ENCODE assay signal across 17 cellular contexts in genomic region chr11:122398167-122398566, GRCh38.
A peak's percentile ranks its signal among the peaks of the same experiment; 100 is the strongest.
DNase-seq lines count a peak whose midpoint lies in the region; ATAC-seq and TF ChIP-seq lines count a peak whose summit lies in the region.
"Had no signal": no experiment of that assay in that cellular context is flagged by ENCODE, and none has a peak within 500 bp of the region (broad histone marks: within the 10 kb centered on the region; RNA-seq: fewer than 3 reads in every experiment).

No MANE protein-coding gene starts in this region.

- H3K27me3 Mint-ChIP-seq in activated CD4-positive, alpha-beta memory T cell treated with anti-CD3 and anti-CD28 coated beads, Interleukin-2, amount 10 ng/mL, durations not matched to agents 7 days and 5 days, result no peaks in the 10 kb centered on the region
- H3K27me3 Mint-ChIP-seq: CD4-positive, alpha-beta T cell had no signal

- CTCF ChIA-PET in activated CD4-positive, alpha-beta memory T cell treated with anti-CD3 and anti-CD28 coated beads, Interleukin-2, amount 10 ng/mL, durations not matched to agents 7 days and 5 days (lab: Charles Lee), result no interaction called here

- no peaks in the 10 kb centered on the region for H3K36me3 Mint-ChIP-seq in activated CD4-positive, alpha-beta memory T cell treated with anti-CD3 and anti-CD28 coated beads, Interleukin-2, amount 10 ng/mL, durations not matched to agents 7 days and 5 days (ENCODE audit: low read depth)

- no peak for TF ChIP-seq EP300 in gastroesophageal sphincter (IDR thresholded peaks at IDR 0.05)

- POLR2A ChIA-PET in activated CD4-positive, alpha-beta memory T cell treated with anti-CD3 and anti-CD28 coated beads, Interleukin-2, amount 10 ng/mL, durations not matched to agents 7 days and 5 days (lab: Charles Lee), result no interaction called here

- H3K27me3 ChIP-seq in right cardiac atrium (ENCODE audit: control insufficient read depth, insufficient read depth) (no peaks in the 10 kb centered on the region), gastroesophageal sphincter (no peaks in the 10 kb centered on the region)
- H3K27me3 ChIP-seq: pancreas, thyroid gland had no signal

- H3K4me1 ChIP-seq in right cardiac atrium (ENCODE audit: control insufficient read depth, insufficient read depth, low read length) (no peaks in the 10 kb centered on the region), gastroesophageal sphincter (no peaks in the 10 kb centered on the region)
- H3K4me1 ChIP-seq: pancreas had no signal

- H3K4me3 ChIP-seq in right cardiac atrium (ENCODE audit: low read length) (no peak overlapping the region), gastroesophageal sphincter (no peak overlapping the region)
- H3K4me3 ChIP-seq: mucosa of descending colon, pancreas, thyroid gland had no signal

- H3K27ac Mint-ChIP-seq in activated CD4-positive, alpha-beta memory T cell treated with anti-CD3 and anti-CD28 coated beads, Interleukin-2, amount 10 ng/mL, durations not matched to agents 7 days and 5 days, result peak overlapping the region; percentile 21
- H3K27ac Mint-ChIP-seq: CD4-positive, alpha-beta T cell had no signal

- no peaks in the 10 kb centered on the region for H3K36me3 ChIP-seq in gastroesophageal sphincter
- H3K36me3 ChIP-seq: pancreas, thyroid gland had no signal

- no peak for TF ChIP-seq CTCF in gastroesophageal sphincter (IDR thresholded peaks at IDR 0.05)

- H3K9me3 Mint-ChIP-seq in activated CD4-positive, alpha-beta memory T cell treated with anti-CD3 and anti-CD28 coated beads, Interleukin-2, amount 10 ng/mL, durations not matched to agents 7 days and 5 days, result no peaks in the 10 kb centered on the region
- H3K9me3 Mint-ChIP-seq: CD4-positive, alpha-beta T cell had no signal

- 59% methylated on average over 1 of the region's 1 CpG for WGBS in right cardiac atrium
- 25 to 100% methylated on average over 1 of the region's 1 CpG for WGBS in gastroesophageal sphincter (ENCODE audit: low coverage in 1 of 2), 2 donors

- peak; percentile 5 for DNase-seq in activated CD4-positive, alpha-beta T cell treated with anti-CD3 and anti-CD28 coated beads for 48 hours
- DNase-seq in activated CD4-positive, alpha-beta T cell treated with anti-CD3 and anti-CD28 coated beads, Interleukin-2, amount 50 U/mL, for 4 hours, result no peak
- DNase-seq in activated CD4-positive, alpha-beta memory T cell treated with anti-CD3 and anti-CD28 coated beads, Interleukin-2, amount 10 ng/mL, durations not matched to agents 7 days and 5 days, result no peak
- no peak for DNase-seq in right cardiac atrium
- DNase-seq: 8988T; activated T-cell treated with anti-CD3 and anti-CD28 coated beads, Interleukin-2, amount 50 U/mL, for 1 hour; CD4-positive, alpha-beta T cell; effector CD4-positive, alpha-beta T cell; mucosa of descending colon; MV-4-11; NCI-H2171 treated with DMSO at 0.1 percent for 48 hours; pancreas; thyroid gland had no signal

- ATAC-seq in HG02884 (IDR thresholded peaks at IDR 0.05; ENCODE audit: unreplicated experiment) (peak; percentile 78), right cardiac atrium (peak; percentile 81), esophagus mucosa (no peak), gastroesophageal sphincter (no peak), HG03135 (IDR thresholded peaks at IDR 0.05; ENCODE audit: unreplicated experiment) (no peak)
- ATAC-seq: mucosa of descending colon, pancreas had no signal

- H3K27ac ChIP-seq in right cardiac atrium (ENCODE audit: low read length) (peak overlapping the region; percentile 14), gastroesophageal sphincter (no peak overlapping the region)
- H3K27ac ChIP-seq: pancreas, thyroid gland had no signal

- H3K4me1 Mint-ChIP-seq in activated CD4-positive, alpha-beta memory T cell treated with anti-CD3 and anti-CD28 coated beads, Interleukin-2, amount 10 ng/mL, durations not matched to agents 7 days and 5 days, result peaks cover 18% of the 10 kb centered on the region

- intact Hi-C loops in right cardiac atrium (cut with DNase I), result no loop called here

- H3K4me3 Mint-ChIP-seq in activated CD4-positive, alpha-beta memory T cell treated with anti-CD3 and anti-CD28 coated beads, Interleukin-2, amount 10 ng/mL, durations not matched to agents 7 days and 5 days, result no peak overlapping the region
- H3K4me3 Mint-ChIP-seq: CD4-positive, alpha-beta T cell had no signal

- no peak for TF ChIP-seq POLR2A in gastroesophageal sphincter (IDR thresholded peaks at IDR 0.05)

- H3K9me3 ChIP-seq in right cardiac atrium (ENCODE audit: control insufficient read depth, low read length), result no peaks in the 10 kb centered on the region
- no peaks in the 10 kb centered on the region for H3K9me3 ChIP-seq in gastroesophageal sphincter
- H3K9me3 ChIP-seq: pancreas, thyroid gland had no signal

Comparison
In these comparisons a context has a peak if more than half of its experiments do, and no peak if none do; other contexts are left out.
1. ATAC-seq: peak in HG02884 (single experiment) and right cardiac atrium (2 of 2); none in esophagus mucosa (single experiment), gastroesophageal sphincter (single experiment) and HG03135 (single experiment).